In genomic region chr11:118530180-118530682, GRCh38 we compare ENCODE assay signal across 8 cellular contexts. TPM values are rescaled to one million over a fixed set of nuclear protein-coding genes. Genes with fewer than 3 reads are reported as not detected.
A peak's percentile ranks its signal among the peaks of the same experiment; 100 is the strongest.
DNase-seq lines count a peak whose midpoint lies in the region; ATAC-seq, FAIRE-seq and TF ChIP-seq lines count a peak whose summit lies in the region.

No MANE protein-coding gene starts in this region.

- no peaks in the 10 kb centered on the region for H3K27me3 ChIP-seq in AG04450 (ENCODE audit: control insufficient read depth, insufficient read depth, low read length)
- H3K27me3 ChIP-seq in H7 (ENCODE audit: control insufficient read depth, insufficient read depth, low read length), result no peaks in the 10 kb centered on the region; the same call in 1 of the 2 replicates
- H3K27me3 ChIP-seq in endothelial cell of umbilical vein (ENCODE audit: control insufficient read depth in 2 of 2, insufficient read depth in 2 of 2, low read length in 2 of 2), result no peaks in the 10 kb centered on the region
- H3K27me3 ChIP-seq in neuron (ENCODE audit: insufficient read depth, low read length), result no peaks in the 10 kb centered on the region

- H3K9me3 ChIP-seq in AG04450 (ENCODE audit: control insufficient read depth, insufficient read depth, low read length), result no peaks in the 10 kb centered on the region; the same call in 1 of the 2 replicates
- no peaks in the 10 kb centered on the region for H3K9me3 ChIP-seq in endothelial cell of umbilical vein (replicated peaks; ENCODE audit: control insufficient read depth, insufficient read depth, low read length)
- no peaks in the 10 kb centered on the region for H3K9me3 ChIP-seq in neuron (ENCODE audit: low read length)

- H3K36me3 ChIP-seq in H7 (replicated peaks; ENCODE audit: control insufficient read depth, insufficient read depth, low read length) (peaks cover 1% of the 10 kb centered on the region; the same call in 1 of the 2 replicates), endothelial cell of umbilical vein (ENCODE audit: control insufficient read depth in 2 of 2, extremely low read depth in 1 of 2, insufficient read depth in 2 of 2, low read length in 2 of 2) (peaks cover 0 to 2% of the 10 kb centered on the region in 2 experiments), neuron (ENCODE audit: insufficient read depth, low read length) (peaks cover 28% of the 10 kb centered on the region)

- peak; percentile 59 for FAIRE-seq in endothelial cell of umbilical vein (lab: Jason Lieb, UNC)

- intact Hi-C loops in endothelial cell of umbilical vein (cut with micrococcal nuclease), result loop anchor here (1.0 kb wide), 1 partner anchor 36 kb away; no protein-coding TSS in a partner anchor

- H3K9me1 ChIP-seq in endothelial cell of umbilical vein (replicated peaks; ENCODE audit: control insufficient read depth, extremely low read depth, insufficient read depth, low read length), result no peaks in the 10 kb centered on the region

- no peak for TF ChIP-seq POLR2A in endothelial cell of umbilical vein (IDR thresholded peaks at IDR 0.05; ENCODE audit: low read depth, low read length)

- H2AFZ ChIP-seq in endothelial cell of umbilical vein (ENCODE audit: low read depth, low read length), result peak overlapping the region; percentile 23
- peak overlapping the region; percentile 18 for H2AFZ ChIP-seq in neuron (ENCODE audit: low read depth, low read length)

- TF ChIP-seq CTCF in AG04450 (IDR thresholded peaks at IDR 0.05; ENCODE audit: low read depth, low read length) (no peak), endothelial cell of umbilical vein (IDR thresholded peaks at IDR 0.05; ENCODE audit: extremely low read depth in 1 of 2, insufficient read depth in 1 of 2, low read depth in 1 of 2, low read length in 2 of 2) (no peak), GM10248 (IDR thresholded peaks at IDR 0.05; ENCODE audit: control extremely low read depth, extremely low read depth, low read depth, missing control alignments) (no peak)

- BruUV-seq in endothelial cell of umbilical vein (replicated peaks; lab: Mats Ljungman, UMichigan), result no TSS peak

- H3K4me1 ChIP-seq in endothelial cell of umbilical vein (ENCODE audit: control insufficient read depth, extremely low read depth, insufficient read depth, low read length) (peaks cover 10% of the 10 kb centered on the region), neuron (ENCODE audit: insufficient read depth, low read length) (peaks cover 11% of the 10 kb centered on the region)

- H3K79me2 ChIP-seq in endothelial cell of umbilical vein (ENCODE audit: control insufficient read depth, insufficient read depth, low read length), result no peaks in the 10 kb centered on the region

- H3K4me3 ChIP-seq in AG04450 (ENCODE audit: low read depth, low read length) (peak overlapping the region; percentile 82), H7 (ENCODE audit: insufficient read depth, low read depth, low read length) (peak overlapping the region; percentile 89), endothelial cell of umbilical vein (replicated peaks in 1 of 3; ENCODE audit: insufficient read depth in 1 of 3, low read depth in 1 of 3, low read length in 3 of 3) (peak overlapping the region; percentile 19 to 78 (median 55)), neuron (ENCODE audit: low read length) (peak overlapping the region; percentile 68)

- DNase-seq in AG04450 (ENCODE audit: low read depth, low spot score) (no peak), H7 (peak; percentile 91), RPMI7951 (ENCODE audit: low read depth) (peak; percentile 7), endothelial cell of umbilical vein (ENCODE audit: low read depth, low spot score) (peak; percentile 53), GM10248 (ENCODE audit: extremely low spot score) (no peak), SIG-M5 treated with dmso at 0.1 percent for 504 hours (lab: John Stamatoyannopoulos, UW; ENCODE audit: unreplicated experiment) (no peak)

- CTCF ChIA-PET in AG04450 (lab: Charles Lee) (interaction anchor here (1.2 kb wide), 1 partner anchor 11 kb away, joined by 3 read pairs; no protein-coding TSS in a partner anchor), endothelial cell of umbilical vein (lab: Charles Lee) (no interaction called here), GM10248 (lab: Yijun Ruan, JAX) (interaction anchor here (1.0 kb wide), 1 partner anchor 332 kb away, joined by 3 read pairs; no protein-coding TSS in a partner anchor)

- peak overlapping the region; percentile 31 for H3K4me2 ChIP-seq in endothelial cell of umbilical vein (ENCODE audit: insufficient read depth, low read length)

- ATAC-seq in GM21723 (IDR thresholded peaks at IDR 0.05; ENCODE audit: unreplicated experiment), result no peak

- dilution Hi-C loops in endothelial cell of umbilical vein (cut with MboI; ENCODE audit: extremely low pct_ligation_motif_present, low sequenced_read_pairs), result no loop called here

- no peak overlapping the region for H3K27ac ChIP-seq in AG04450 (ENCODE audit: low read depth, low read length)
- no peak overlapping the region for H3K27ac ChIP-seq in endothelial cell of umbilical vein (ENCODE audit: insufficient read depth, low read depth, low read length)

- no peaks in the 10 kb centered on the region for H4K20me1 ChIP-seq in endothelial cell of umbilical vein (replicated peaks; ENCODE audit: control insufficient read depth, extremely low read depth, insufficient read depth, low read length)

- POLR2A ChIA-PET in AG04450 (lab: Yijun Ruan, JAX), result interaction anchor here (1.0 kb wide), 1 partner anchor 9 kb away, joined by 6 read pairs; no protein-coding TSS in a partner anchor
- POLR2A ChIA-PET in endothelial cell of umbilical vein (lab: Charles Lee), result no interaction called here
- POLR2A ChIA-PET in GM10248 (lab: Yijun Ruan, JAX), result no interaction called here

- H3K9ac ChIP-seq in endothelial cell of umbilical vein (replicated peaks; ENCODE audit: extremely low read depth, insufficient read depth, low read length), result peak overlapping the region; percentile 62

RNA-seq across cellular contexts. Expression of gene TMEM25, which starts 0.8 kb away (rescaled TPM):
- polyA plus RNA-seq in AG04450 (2011; rRNA removed), result 22.5 and 26.1 TPM in 2 replicates
- polyA minus RNA-seq in AG04450 (2011; rRNA and poly(A)+ RNA removed), result 20.0 and 28.8 TPM in 2 replicates
- 17.5 and 23.5 TPM in 2 replicates for total RNA-seq in H7 (2014; rRNA removed; shearing (Covaris generic))
- 0.84 and 4.2 TPM in 2 replicates for total RNA-seq in RPMI7951 (2014; rRNA removed; shearing (Covaris generic))
- total RNA-seq in endothelial cell of umbilical vein, result 18.9 and 20.4 TPM in 2 replicates
- polyA plus RNA-seq in endothelial cell of umbilical vein, result 34.6 and 42.3 TPM in 2 replicates
- polyA plus RNA-seq in endothelial cell of umbilical vein (2011; cell fraction: cytosol; rRNA removed), result 24.6 and 29.6 TPM in 2 replicates
- 52.0 and 52.3 TPM in 2 replicates for polyA plus RNA-seq in endothelial cell of umbilical vein (2011; cell fraction: nucleus; rRNA removed)
- 15.3 and 19.7 TPM in 2 replicates for polyA plus RNA-seq in endothelial cell of umbilical vein (2012)
- polyA minus RNA-seq in endothelial cell of umbilical vein, result 31.0 and 41.1 TPM in 2 replicates
- polyA minus RNA-seq in endothelial cell of umbilical vein (2011; cell fraction: cytosol; rRNA and poly(A)+ RNA removed), result not detected
- 25.1 and 26.5 TPM in 2 replicates for polyA minus RNA-seq in endothelial cell of umbilical vein (2011; cell fraction: nucleus; rRNA and poly(A)+ RNA removed)

RNA-seq across cellular contexts. Expression of gene TTC36, which starts 3.0 kb away (rescaled TPM):
- polyA plus RNA-seq in AG04450 (2011; rRNA removed) (not detected in 2 replicates), endothelial cell of umbilical vein (0.29 TPM in 1 of 2 replicates, not detected in the other)
- not detected in 2 replicates for polyA minus RNA-seq in AG04450 (2011; rRNA and poly(A)+ RNA removed)
- total RNA-seq in H7 (2014; rRNA removed; shearing (Covaris generic)), result not detected in 2 replicates
- not detected in 2 replicates for total RNA-seq in RPMI7951 (2014; rRNA removed; shearing (Covaris generic))
- total RNA-seq in endothelial cell of umbilical vein, result 0.60 and 1.1 TPM in 2 replicates
- 0.08 TPM in 1 of 2 replicates, not detected in the other for polyA plus RNA-seq in endothelial cell of umbilical vein (2011; cell fraction: cytosol; rRNA removed)
- 0.18 TPM in 1 of 2 replicates, not detected in the other for polyA plus RNA-seq in endothelial cell of umbilical vein (2011; cell fraction: nucleus; rRNA removed)
- not detected in 2 replicates for polyA plus RNA-seq in endothelial cell of umbilical vein (2012)
- 0.32 TPM in 1 of 2 replicates, not detected in the other for polyA minus RNA-seq in endothelial cell of umbilical vein
- not detected for polyA minus RNA-seq in endothelial cell of umbilical vein (2011; cell fraction: cytosol; rRNA and poly(A)+ RNA removed)
- polyA minus RNA-seq in endothelial cell of umbilical vein (2011; cell fraction: nucleus; rRNA and poly(A)+ RNA removed), result 0.72 TPM in 2 replicates

RNA-seq across cellular contexts. Expression of gene IFT46, which starts 35.5 kb away (rescaled TPM):
- 40.8 and 57.2 TPM in 2 replicates for polyA plus RNA-seq in AG04450 (2011; rRNA removed)
- 25.8 and 26.3 TPM in 2 replicates for polyA minus RNA-seq in AG04450 (2011; rRNA and poly(A)+ RNA removed)
- 3.9 and 8.9 TPM in 2 replicates for total RNA-seq in H7 (2014; rRNA removed; shearing (Covaris generic))
- 55.3 and 57.9 TPM in 2 replicates for total RNA-seq in RPMI7951 (2014; rRNA removed; shearing (Covaris generic))
- 16.7 and 17.0 TPM in 2 replicates for total RNA-seq in endothelial cell of umbilical vein
- polyA plus RNA-seq in endothelial cell of umbilical vein, result 26.5 and 28.7 TPM in 2 replicates
- polyA plus RNA-seq in endothelial cell of umbilical vein (2011; cell fraction: cytosol; rRNA removed), result 30.0 and 32.2 TPM in 2 replicates
- 31.6 and 32.7 TPM in 2 replicates for polyA plus RNA-seq in endothelial cell of umbilical vein (2011; cell fraction: nucleus; rRNA removed)
- 21.6 and 26.2 TPM in 2 replicates for polyA plus RNA-seq in endothelial cell of umbilical vein (2012)
- polyA minus RNA-seq in endothelial cell of umbilical vein, result 24.4 and 30.5 TPM in 2 replicates
- polyA minus RNA-seq in endothelial cell of umbilical vein (2011; cell fraction: cytosol; rRNA and poly(A)+ RNA removed), result 9.1 TPM
- 7.5 and 11.7 TPM in 2 replicates for polyA minus RNA-seq in endothelial cell of umbilical vein (2011; cell fraction: nucleus; rRNA and poly(A)+ RNA removed)

RNA-seq across cellular contexts. Expression of gene ARCN1, which starts 42.0 kb away (rescaled TPM):
- polyA plus RNA-seq in AG04450 (2011; rRNA removed) (303 and 387 TPM in 2 replicates), endothelial cell of umbilical vein (180 and 188 TPM in 2 replicates)
- polyA minus RNA-seq in AG04450 (2011; rRNA and poly(A)+ RNA removed), result 165 and 229 TPM in 2 replicates
- 136 and 152 TPM in 2 replicates for total RNA-seq in H7 (2014; rRNA removed; shearing (Covaris generic))
- total RNA-seq in RPMI7951 (2014; rRNA removed; shearing (Covaris generic)), result 160 and 198 TPM in 2 replicates
- 168 and 172 TPM in 2 replicates for total RNA-seq in endothelial cell of umbilical vein
- 184 and 190 TPM in 2 replicates for polyA plus RNA-seq in endothelial cell of umbilical vein (2011; cell fraction: cytosol; rRNA removed)
- 83.4 and 98.1 TPM in 2 replicates for polyA plus RNA-seq in endothelial cell of umbilical vein (2011; cell fraction: nucleus; rRNA removed)
- 138 and 176 TPM in 2 replicates for polyA plus RNA-seq in endothelial cell of umbilical vein (2012)
- 185 and 191 TPM in 2 replicates for polyA minus RNA-seq in endothelial cell of umbilical vein
- polyA minus RNA-seq in endothelial cell of umbilical vein (2011; cell fraction: cytosol; rRNA and poly(A)+ RNA removed), result 49.5 TPM
- polyA minus RNA-seq in endothelial cell of umbilical vein (2011; cell fraction: nucleus; rRNA and poly(A)+ RNA removed), result 38.0 and 59.9 TPM in 2 replicates

Comparison
In these comparisons a context has a peak if more than half of its experiments do, and no peak if none do; other contexts are left out.
1. DNase-seq: peak in H7 (single experiment), RPMI7951 (single experiment) and endothelial cell of umbilical vein (single experiment); none in AG04450 (single experiment), GM10248 (single experiment) and SIG-M5 treated with dmso at 0.1 percent for 504 hours (single experiment).
2. Peak in every context shown above with its lines, with median percentiles within 50 percentile points of each other: H3K4me3 ChIP-seq.